In genomic region chr15:100125627-100126231, GRCh38 we compare ENCODE assay signal across 19 cellular contexts.
DNase-seq lines count a peak whose midpoint lies in the region; ATAC-seq and TF ChIP-seq lines count a peak whose summit lies in the region.
"Had no signal": no experiment of that assay in that cellular context is flagged by ENCODE, and none has a peak within 500 bp of the region (broad histone marks: within the 10 kb centered on the region; RNA-seq: fewer than 3 reads in every experiment).

No MANE protein-coding gene starts in this region.

- H3K36me3 ChIP-seq in right atrium auricular region (no peaks in the 10 kb centered on the region), ovary (no peaks in the 10 kb centered on the region), vagina (no peaks in the 10 kb centered on the region)
- H3K36me3 ChIP-seq: Peyer's patch, thyroid gland had no signal

- H3K27ac ChIP-seq in right atrium auricular region (peak overlapping the region; percentile 40 to 53), ovary (peak overlapping the region in 1 of 2 donors; percentile 82), vagina (peak overlapping the region; percentile 60)
- H3K27ac ChIP-seq: parathyroid adenoma, thyroid gland had no signal

- H3K27me3 ChIP-seq in right atrium auricular region (no peaks in the 10 kb centered on the region), ovary (no peaks in the 10 kb centered on the region), vagina (no peaks in the 10 kb centered on the region)
- H3K27me3 ChIP-seq: Peyer's patch, thyroid gland had no signal

- H3K4me3 Mint-ChIP-seq in activated naive CD4-positive, alpha-beta T cell treated with anti-CD3 and anti-CD28 coated beads, Interleukin-2, amount 10 ng/mL, durations not matched to agents 7 days and 5 days, result no peak overlapping the region
- no peak overlapping the region for H3K4me3 Mint-ChIP-seq in activated naive CD4-positive, alpha-beta T cell treated with anti-CD3 and anti-CD28 coated beads for 36 hours
- H3K4me3 Mint-ChIP-seq in WTC11, result no peak overlapping the region
- H3K4me3 Mint-ChIP-seq: activated B cell treated with CpG ODN at 0.5 μM for 24 hours; central memory CD8-positive, alpha-beta T cell; HFFc6 had no signal

- CTCF ChIA-PET in activated naive CD4-positive, alpha-beta T cell treated with anti-CD3 and anti-CD28 coated beads, Interleukin-2, amount 10 ng/mL, durations not matched to agents 7 days and 5 days (lab: Charles Lee), result interaction anchor here (1.6 kb wide), 1 partner anchor 7 kb away, joined by 5 read pairs; no protein-coding TSS in a partner anchor
- CTCF ChIA-PET in activated naive CD4-positive, alpha-beta T cell treated with anti-CD3 and anti-CD28 coated beads for 36 hours (lab: Charles Lee), result interaction anchor here (0.8 kb wide), 1 partner anchor 10 kb away, joined by 4 read pairs; no protein-coding TSS in a partner anchor
- CTCF ChIA-PET in WTC11 (lab: Charles Lee), result interaction anchor here (2.0 kb wide), 1 partner anchor 213 kb away, joined by 7 read pairs; no protein-coding TSS in a partner anchor

- H3K4me3 ChIP-seq in right atrium auricular region (no peak overlapping the region), ovary (no peak overlapping the region), vagina (no peak overlapping the region)
- H3K4me3 ChIP-seq: Peyer's patch, thyroid gland had no signal

- H3K36me3 Mint-ChIP-seq in activated naive CD4-positive, alpha-beta T cell treated with anti-CD3 and anti-CD28 coated beads, Interleukin-2, amount 10 ng/mL, durations not matched to agents 7 days and 5 days, result peaks cover 8% of the 10 kb centered on the region
- peaks cover 22% of the 10 kb centered on the region for H3K36me3 Mint-ChIP-seq in activated naive CD4-positive, alpha-beta T cell treated with anti-CD3 and anti-CD28 coated beads for 36 hours (ENCODE audit: low read depth)
- peaks cover 14% of the 10 kb centered on the region for H3K36me3 Mint-ChIP-seq in WTC11

- POLR2A ChIA-PET in WTC11 (lab: Charles Lee), result no interaction called here

- TF ChIP-seq EP300 in ovary (IDR thresholded peaks at IDR 0.05), result peak; percentile 72

- H3K9me3 Mint-ChIP-seq in activated naive CD4-positive, alpha-beta T cell treated with anti-CD3 and anti-CD28 coated beads, Interleukin-2, amount 10 ng/mL, durations not matched to agents 7 days and 5 days, result peaks cover 17% of the 10 kb centered on the region
- peaks cover 12% of the 10 kb centered on the region for H3K9me3 Mint-ChIP-seq in activated naive CD4-positive, alpha-beta T cell treated with anti-CD3 and anti-CD28 coated beads for 36 hours
- peaks cover 24% of the 10 kb centered on the region for H3K9me3 Mint-ChIP-seq in WTC11

- DNase-seq in activated naive CD4-positive, alpha-beta T cell treated with anti-CD3 and anti-CD28 coated beads, Interleukin-2, amount 10 ng/mL, durations not matched to agents 7 days and 5 days, result no peak
- no peak for DNase-seq in activated naive CD4-positive, alpha-beta T cell treated with anti-CD3 and anti-CD28 coated beads for 36 hours
- DNase-seq in right atrium auricular region (ENCODE audit: low spot score) (peak; percentile 82), ovary (peak; percentile 88 to 93 (median 89)), vagina (ENCODE audit: extremely low spot score in 2 of 2) (peak in 1 of 2 donors; percentile 96), OCI-M1 (lab: John Stamatoyannopoulos, UW) (no peak), WTC11 (ENCODE audit: low spot score) (no peak)
- DNase-seq: activated B cell treated with CpG ODN at 0.5 μM for 24 hours; activated naive CD4-positive, alpha-beta T cell treated with anti-CD3 and anti-CD28 coated beads, Interleukin-2, amount 50 U/mL, for 16 hours; HFFc6; Kasumi-1; mesenchymal stem cell; NCI-H526; SW 1271 had no signal

- 6 to 10% (median 7%) methylated on average over 15 of the region's 15 CpGs for WGBS in ovary, 3 donors

- H3K27me3 Mint-ChIP-seq in activated naive CD4-positive, alpha-beta T cell treated with anti-CD3 and anti-CD28 coated beads, Interleukin-2, amount 10 ng/mL, durations not matched to agents 7 days and 5 days, result no peaks in the 10 kb centered on the region
- H3K27me3 Mint-ChIP-seq in activated naive CD4-positive, alpha-beta T cell treated with anti-CD3 and anti-CD28 coated beads for 36 hours (ENCODE audit: low read depth), result no peaks in the 10 kb centered on the region
- H3K27me3 Mint-ChIP-seq in WTC11 (ENCODE audit: low read depth), result no peaks in the 10 kb centered on the region; the same call in 1 of the 2 replicates
- H3K27me3 Mint-ChIP-seq: activated B cell treated with CpG ODN at 0.5 μM for 24 hours; central memory CD8-positive, alpha-beta T cell had no signal

- TF ChIP-seq CTCF in right atrium auricular region (IDR thresholded peaks at IDR 0.05), result no peak
- TF ChIP-seq CTCF in ovary (IDR thresholded peaks at IDR 0.05), result no peak
- TF ChIP-seq CTCF in vagina (IDR thresholded peaks at IDR 0.05), result no peak
- no peak for TF ChIP-seq CTCF in WTC11 (IDR thresholded peaks at IDR 0.05)

- H3K27ac Mint-ChIP-seq in activated naive CD4-positive, alpha-beta T cell treated with anti-CD3 and anti-CD28 coated beads, Interleukin-2, amount 10 ng/mL, durations not matched to agents 7 days and 5 days, result peak overlapping the region; percentile 22
- H3K27ac Mint-ChIP-seq in activated naive CD4-positive, alpha-beta T cell treated with anti-CD3 and anti-CD28 coated beads for 36 hours, result no peak overlapping the region
- no peak overlapping the region for H3K27ac Mint-ChIP-seq in WTC11
- H3K27ac Mint-ChIP-seq: activated B cell treated with CpG ODN at 0.5 μM for 24 hours, HFFc6 had no signal

- no peaks in the 10 kb centered on the region for H3K4me1 ChIP-seq in right atrium auricular region
- peaks cover 8% of the 10 kb centered on the region for H3K4me1 ChIP-seq in ovary (ENCODE audit: insufficient read depth)
- H3K4me1 ChIP-seq in vagina, result no peaks in the 10 kb centered on the region
- H3K4me1 ChIP-seq: parathyroid adenoma, Peyer's patch, thyroid gland had no signal

- H3K4me1 Mint-ChIP-seq in activated naive CD4-positive, alpha-beta T cell treated with anti-CD3 and anti-CD28 coated beads, Interleukin-2, amount 10 ng/mL, durations not matched to agents 7 days and 5 days, result no peaks in the 10 kb centered on the region
- H3K4me1 Mint-ChIP-seq in activated naive CD4-positive, alpha-beta T cell treated with anti-CD3 and anti-CD28 coated beads for 36 hours (ENCODE audit: low read depth), result no peaks in the 10 kb centered on the region
- H3K4me1 Mint-ChIP-seq in WTC11, result no peaks in the 10 kb centered on the region
- H3K4me1 Mint-ChIP-seq: activated B cell treated with CpG ODN at 0.5 μM for 24 hours; central memory CD8-positive, alpha-beta T cell had no signal

- no peak for ATAC-seq in WTC11
- no peak for ATAC-seq in GM21515 (IDR thresholded peaks at IDR 0.05; ENCODE audit: unreplicated experiment)

- intact Hi-C loops in activated naive CD4-positive, alpha-beta T cell treated with anti-CD3 and anti-CD28 coated beads for 36 hours (cut with micrococcal nuclease), result no loop called here
- intact Hi-C loops in ovary (cut with DNase I) (loop anchor here in 1 of 4 donors (5.0 kb wide), 1 partner anchor 212 kb away; no protein-coding TSS in a partner anchor), vagina (cut with DNase I) (no loop called here)

- TF ChIP-seq POLR2A in ovary (IDR thresholded peaks at IDR 0.05) (no peak), vagina (IDR thresholded peaks at IDR 0.05) (no peak)

- peaks cover 0 to 16% of the 10 kb centered on the region in 2 donors for H3K9me3 ChIP-seq in right atrium auricular region
- H3K9me3 ChIP-seq in ovary, result no peaks in the 10 kb centered on the region
- peaks cover 7% of the 10 kb centered on the region for H3K9me3 ChIP-seq in vagina
- H3K9me3 ChIP-seq: Peyer's patch, thyroid gland had no signal

TF ChIP-seq in WTC11, 78 proteins besides CTCF, POLR2A, EP300 and RAD21:
- no peak for TF ChIP-seq PRRX2 (CRISPR knock-in tag; IDR thresholded peaks at IDR 0.05)
- TF ChIP-seq ELF4 (CRISPR knock-in tag; IDR thresholded peaks at IDR 0.05; ENCODE audit: low read depth), result no peak
- no peak for TF ChIP-seq JUN (CRISPR knock-in tag; IDR thresholded peaks at IDR 0.05)
- TF ChIP-seq CDX4 (CRISPR knock-in tag; IDR thresholded peaks at IDR 0.05; ENCODE audit: borderline replicate concordance), result no peak
- no peak for TF ChIP-seq TEAD1 (CRISPR knock-in tag; IDR thresholded peaks at IDR 0.05)
- no peak for TF ChIP-seq RELA (CRISPR knock-in tag; IDR thresholded peaks at IDR 0.05; ENCODE audit: borderline replicate concordance)
- no peak for TF ChIP-seq JAZF1 (CRISPR knock-in tag; IDR thresholded peaks at IDR 0.05)
- no peak for TF ChIP-seq TCF7 (CRISPR knock-in tag; IDR thresholded peaks at IDR 0.05; ENCODE audit: low read depth)
TF ChIP-seq in WTC11: peak in this region for 0.

Comparison
In these comparisons a context has a peak if more than half of its experiments do, and no peak if none do; other contexts are left out.
1. DNase-seq: peak in right atrium auricular region (single experiment) and ovary (5 of 5); none in activated naive CD4-positive, alpha-beta T cell treated with anti-CD3 and anti-CD28 coated beads, Interleukin-2, amount 10 ng/mL, durations not matched to agents 7 days and 5 days (single experiment), activated naive CD4-positive, alpha-beta T cell treated with anti-CD3 and anti-CD28 coated beads for 36 hours (single experiment), OCI-M1 (single experiment) and WTC11 (single experiment).